In genomic region chrX:18617351-18617750, GRCh38 we compare ENCODE assay signal across 10 cellular contexts. TPM values are rescaled to one million over a fixed set of nuclear protein-coding genes. Genes with fewer than 3 reads are reported as not detected.
A peak's percentile ranks its signal among the peaks of the same experiment; 100 is the strongest.
DNase-seq lines count a peak whose midpoint lies in the region; ATAC-seq, FAIRE-seq and TF ChIP-seq lines count a peak whose summit lies in the region.
"Had no signal": no experiment of that assay in that cellular context is flagged by ENCODE, and none has a peak within 500 bp of the region (broad histone marks: within the 10 kb centered on the region; RNA-seq: fewer than 3 reads in every experiment).

No MANE protein-coding gene starts in this region.

- H3K4me1 Mint-ChIP-seq in CD8-positive, alpha-beta memory T cell = no peaks in the 10 kb centered on the region
- H3K4me1 Mint-ChIP-seq: activated naive CD4-positive, alpha-beta T cell treated with anti-CD3 and anti-CD28 coated beads, Interleukin-2, amount 50 U/mL, for 24 hours had no signal

- no peaks in the 10 kb centered on the region for H3K9me3 ChIP-seq in fibroblast of lung (ENCODE audit: control insufficient read depth, insufficient read depth, low read depth, low read length)
- H3K9me3 ChIP-seq in pancreas = no peaks in the 10 kb centered on the region
- no peaks in the 10 kb centered on the region for H3K9me3 ChIP-seq in CD8-positive, alpha-beta memory T cell (ENCODE audit: low read length)

- H3K9me3 Mint-ChIP-seq in CD8-positive, alpha-beta memory T cell = no peaks in the 10 kb centered on the region
- H3K9me3 Mint-ChIP-seq: activated naive CD4-positive, alpha-beta T cell treated with anti-CD3 and anti-CD28 coated beads, Interleukin-2, amount 50 U/mL, for 24 hours had no signal

- H2AFZ ChIP-seq in fibroblast of lung (ENCODE audit: low read length) = no peak overlapping the region

- H3K27me3 Mint-ChIP-seq in CD8-positive, alpha-beta memory T cell = no peaks in the 10 kb centered on the region
- H3K27me3 Mint-ChIP-seq: activated naive CD4-positive, alpha-beta T cell treated with anti-CD3 and anti-CD28 coated beads, Interleukin-2, amount 50 U/mL, for 24 hours had no signal

- H3K27ac ChIP-seq in fibroblast of lung (ENCODE audit: insufficient read depth, low read length) (no peak overlapping the region), pancreas (peak overlapping the region in 3 of 4 donors; percentile 26 to 85 (median 70))
- no peak overlapping the region for H3K27ac ChIP-seq in CD8-positive, alpha-beta memory T cell (ENCODE audit: low read depth, low read length)
- H3K27ac ChIP-seq: WERI-Rb-1 had no signal

- no peak overlapping the region for H3K4me2 ChIP-seq in fibroblast of lung (ENCODE audit: extremely low read depth, insufficient read depth, low read length)

- H3K27ac Mint-ChIP-seq in CD8-positive, alpha-beta memory T cell = no peak overlapping the region
- H3K27ac Mint-ChIP-seq: activated naive CD4-positive, alpha-beta T cell treated with anti-CD3 and anti-CD28 coated beads, Interleukin-2, amount 50 U/mL, for 24 hours had no signal

- H3K79me2 ChIP-seq in fibroblast of lung (ENCODE audit: control insufficient read depth, insufficient read depth, low read length) = no peaks in the 10 kb centered on the region

- 52 to 63% methylated on average over 5 of the region's 5 CpGs for WGBS in pancreas, 2 donors

- POLR2A ChIA-PET in CD8-positive, alpha-beta memory T cell (lab: Charles Lee) = no interaction called here

- H3K27me3 ChIP-seq in fibroblast of lung (ENCODE audit: control insufficient read depth, insufficient read depth, low read length) = no peaks in the 10 kb centered on the region
- H3K27me3 ChIP-seq in pancreas = no peaks in the 10 kb centered on the region
- no peaks in the 10 kb centered on the region for H3K27me3 ChIP-seq in CD8-positive, alpha-beta memory T cell (ENCODE audit: insufficient read depth, low read length, poor library complexity, severe bottlenecking)

- no peak for FAIRE-seq in pancreas (lab: Jason Lieb, UNC)

- intact Hi-C loops in pancreas (cut with DNase I) = no loop called here

- no peaks in the 10 kb centered on the region for H4K20me1 ChIP-seq in fibroblast of lung (ENCODE audit: control insufficient read depth, extremely low read depth, insufficient read depth, low read length)

- peak; percentile 9 for DNase-seq in GM04504 (ENCODE audit: low read depth)
- peak; percentile 9 for DNase-seq in RKO (ENCODE audit: low spot score)
- peak; percentile 61 to 83 for DNase-seq in fibroblast of lung (ENCODE audit: low read depth in 2 of 2)
- peak in 3 of 6 donors; percentile 12 to 22 (median 19) for DNase-seq in pancreas
- DNase-seq in stimulated activated naive CD8-positive, alpha-beta T cell treated with anti-CD3 and anti-CD28 coated beads, Interleukin-15, Interleukin-2, amounts not matched to agents 100 U/mL and 50 U/mL, for 24 hours = no peak
- DNase-seq in activated CD4-positive, alpha-beta T cell treated with anti-CD3 and anti-CD28 coated beads for 48 hours = no peak
- DNase-seq in CD8-positive, alpha-beta memory T cell = no peak
- no peak for DNase-seq in GM20000 (ENCODE audit: low spot score)

- TF ChIP-seq CTCF in fibroblast of lung (conservative IDR thresholded peaks at IDR 0.05 in 1 of 2, IDR thresholded peaks at IDR 0.05 in 1 of 2; ENCODE audit: low read depth in 1 of 2, low read length in 2 of 2) (no peak), pancreas (IDR thresholded peaks at IDR 0.05) (no peak), GM20000 (IDR thresholded peaks at IDR 0.05; ENCODE audit: extremely low read depth, missing control alignments) (no peak)

- H3K36me3 ChIP-seq in fibroblast of lung (ENCODE audit: control insufficient read depth, insufficient read depth, low read length) (no peaks in the 10 kb centered on the region), pancreas (no peaks in the 10 kb centered on the region)
- no peaks in the 10 kb centered on the region for H3K36me3 ChIP-seq in CD8-positive, alpha-beta memory T cell (ENCODE audit: insufficient read depth, low read length)

- no peak overlapping the region for H3K9ac ChIP-seq in fibroblast of lung (ENCODE audit: insufficient read depth, low read length)

- CTCF ChIA-PET in CD8-positive, alpha-beta memory T cell (lab: Charles Lee) = no interaction called here

- H3K4me1 ChIP-seq in fibroblast of lung (ENCODE audit: control insufficient read depth, extremely low read depth, insufficient read depth, low read length) = no peaks in the 10 kb centered on the region
- peaks cover 8 to 37% (median 21%) of the 10 kb centered on the region in 3 donors for H3K4me1 ChIP-seq in pancreas
- H3K4me1 ChIP-seq in CD8-positive, alpha-beta memory T cell (ENCODE audit: insufficient read depth, low read length) = no peaks in the 10 kb centered on the region

- H3K36me3 Mint-ChIP-seq in CD8-positive, alpha-beta memory T cell = peaks cover 0 to 22% (median 4%) of the 10 kb centered on the region in 3 donors

- no peak overlapping the region for H3K4me3 Mint-ChIP-seq in CD8-positive, alpha-beta memory T cell
- H3K4me3 Mint-ChIP-seq: activated naive CD4-positive, alpha-beta T cell treated with anti-CD3 and anti-CD28 coated beads, Interleukin-2, amount 50 U/mL, for 24 hours had no signal

- H3K4me3 ChIP-seq in fibroblast of lung (replicated peaks in 1 of 4; ENCODE audit: control extremely low read depth in 1 of 4, insufficient read depth in 1 of 4, low read depth in 3 of 4, low read length in 4 of 4) (no peak overlapping the region), pancreas (no peak overlapping the region)
- H3K4me3 ChIP-seq in CD8-positive, alpha-beta memory T cell (ENCODE audit: low read length) = no peak overlapping the region

- ATAC-seq in pancreas = peak; percentile 38 to 66 (median 58)
- ATAC-seq in stimulated activated naive CD8-positive, alpha-beta T cell treated with anti-CD3 and anti-CD28 coated beads, Interleukin-15, Interleukin-2, amounts not matched to agents 100 U/mL and 50 U/mL, for 24 hours = no peak

RNA-seq across cellular contexts. Expression of gene RS1, which starts 54.6 kb away (rescaled TPM):
- not detected in 2 replicates for total RNA-seq in fibroblast of lung
- polyA plus RNA-seq in fibroblast of lung = not detected in 2 replicates
- not detected in 2 replicates for polyA plus RNA-seq in fibroblast of lung (2012)
- not detected in 2 replicates for polyA minus RNA-seq in fibroblast of lung (ENCODE audit: low replicate concordance)
- total RNA-seq in pancreas = not detected
- polyA plus RNA-seq in pancreas = not detected
- total RNA-seq in CD8-positive, alpha-beta memory T cell = not detected
- not detected for polyA plus RNA-seq in CD8-positive, alpha-beta memory T cell

Comparison
In these comparisons a context has a peak if more than half of its experiments do, and no peak if none do; other contexts are left out.
1. DNase-seq: peak in GM04504 (single experiment), RKO (single experiment) and fibroblast of lung (2 of 2); none in stimulated activated naive CD8-positive, alpha-beta T cell treated with anti-CD3 and anti-CD28 coated beads, Interleukin-15, Interleukin-2, amounts not matched to agents 100 U/mL and 50 U/mL, for 24 hours (single experiment), activated CD4-positive, alpha-beta T cell treated with anti-CD3 and anti-CD28 coated beads for 48 hours (single experiment), CD8-positive, alpha-beta memory T cell (0 of 5) and GM20000 (single experiment).
2. H3K27ac ChIP-seq: peak in pancreas (3 of 4); none in fibroblast of lung (single experiment) and CD8-positive, alpha-beta memory T cell (single experiment).